ENCODE assay signal across 25 cellular contexts in the genomic region with DNA sequence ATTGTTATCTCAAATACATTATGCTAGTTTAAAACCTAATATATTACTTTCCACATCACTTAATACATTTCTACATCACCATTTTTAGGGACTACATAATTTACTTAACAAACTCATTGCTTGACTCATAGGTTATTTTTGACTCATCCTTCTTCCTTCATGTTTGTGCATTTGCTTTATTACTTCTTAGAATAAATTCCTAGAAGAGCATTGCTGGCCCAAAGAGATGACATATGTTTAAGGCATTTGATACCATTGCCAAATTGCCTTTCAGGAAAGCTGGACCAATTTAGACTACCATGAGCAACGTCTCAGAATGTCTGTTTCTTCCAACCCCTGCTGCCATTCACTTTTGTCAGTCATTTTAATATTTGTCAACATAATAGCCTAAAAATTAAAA.
A peak's percentile ranks its signal among the peaks of the same experiment; 100 is the strongest.
DNase-seq lines count a peak whose midpoint lies in the region; ATAC-seq, FAIRE-seq and TF ChIP-seq lines count a peak whose summit lies in the region.
"Had no signal": no experiment of that assay in that cellular context is flagged by ENCODE, and none has a peak within 500 bp of the region (broad histone marks: within the 10 kb centered on the region; RNA-seq: fewer than 3 reads in every experiment).

No MANE protein-coding gene starts in this region.

- H3K4me1 ChIP-seq in A549 (no peaks in the 10 kb centered on the region), SK-N-SH (ENCODE audit: control insufficient read depth in 1 of 2, insufficient read depth in 2 of 2, low read depth in 1 of 2, low read length in 1 of 2) (no peaks in the 10 kb centered on the region), suprapubic skin (no peaks in the 10 kb centered on the region)
- H3K4me1 ChIP-seq: body of pancreas, colonic mucosa, uterus had no signal

- no peak overlapping the region for H3K9ac ChIP-seq in SK-N-SH

- CTCF ChIA-PET in A549 (lab: Yijun Ruan, JAX) (no interaction called here), SK-N-SH (lab: Yijun Ruan, JAX) (no interaction called here)

- no peaks in the 10 kb centered on the region for H3K36me3 ChIP-seq in SK-N-SH (replicated peaks in 1 of 2; ENCODE audit: control insufficient read depth in 1 of 2, insufficient read depth in 2 of 2, low read length in 1 of 2)
- H3K36me3 ChIP-seq in suprapubic skin, result no peaks in the 10 kb centered on the region
- H3K36me3 ChIP-seq: colonic mucosa, uterus had no signal

- H3K9me3 ChIP-seq in A549 (no peaks in the 10 kb centered on the region), SK-N-SH (no peaks in the 10 kb centered on the region), suprapubic skin (no peaks in the 10 kb centered on the region)
- H3K9me3 ChIP-seq: body of pancreas, colonic mucosa, uterus had no signal

- no peak overlapping the region for H2AFZ ChIP-seq in SK-N-SH (ENCODE audit: low read depth)
- H2AFZ ChIP-seq: PC-9 had no signal

- H3K4me3 ChIP-seq in A549, result no peak overlapping the region
- H3K4me3 ChIP-seq in SK-N-SH (ENCODE audit: low read depth in 2 of 2, low read length in 1 of 2), result no peak overlapping the region
- H3K4me3 ChIP-seq in fibroblast of mammary gland (ENCODE audit: control insufficient read depth, low read depth, low read length), result no peak overlapping the region
- H3K4me3 ChIP-seq in suprapubic skin, result no peak overlapping the region
- H3K4me3 ChIP-seq: body of pancreas, colonic mucosa, PC-9, uterus had no signal

- TF ChIP-seq RAD21 in A549 (conservative IDR thresholded peaks at IDR 0.05 in 1 of 2, IDR thresholded peaks at IDR 0.05 in 1 of 2), result no peak
- TF ChIP-seq RAD21 in SK-N-SH (IDR thresholded peaks at IDR 0.05; ENCODE audit: low read length), result no peak

- peak in 1 of 2 experiments; percentile 7 for DNase-seq in A549 (ENCODE audit: low read depth in 1 of 2, low spot score in 1 of 2)
- DNase-seq in HS-5 (ENCODE audit: low read depth), result peak; percentile 83
- DNase-seq in SK-N-SH, result no peak
- peak; percentile 59 for DNase-seq in fibroblast of mammary gland (ENCODE audit: low read depth)
- DNase-seq in stimulated activated CD4-positive, alpha-beta T cell treated with anti-CD3 and anti-CD28 coated beads, Interleukin-2, amount 100 ng/mL, for 48 hours, result no peak
- DNase-seq in suprapubic skin (ENCODE audit: low spot score in 2 of 2), result no peak
- DNase-seq: activated CD4-positive, CD25-positive, alpha-beta regulatory T cell; activated CD8-positive, alpha-beta T cell treated with anti-CD3 and anti-CD28 coated beads for 36 hours; activated naive CD4-positive, alpha-beta T cell treated with anti-CD3 and anti-CD28 coated beads for 36 hours; activated T-cell treated with anti-CD3 and anti-CD28 coated beads, Interleukin-2, amount 50 U/mL, for 24 hours; body of pancreas; CD4-positive, CD25-positive, alpha-beta regulatory T cell; colonic mucosa; DMS53; foreskin melanocyte; HCEC 1CT; KBM-7; natural killer cell; NCI-H2081 treated with DMSO at 0.1 percent for 48 hours; NCI-H69; PC-9; small intestine; uterus had no signal

- H3K27ac ChIP-seq in A549 (no peak overlapping the region), SK-N-SH (ENCODE audit: low read depth in 2 of 2, low read length in 1 of 2) (no peak overlapping the region), suprapubic skin (no peak overlapping the region)
- H3K27ac ChIP-seq: body of pancreas, colonic mucosa, PC-9, uterus had no signal

- peaks cover 10% of the 10 kb centered on the region for H3F3A ChIP-seq in SK-N-SH (replicated peaks; ENCODE audit: insufficient read depth)

- no peaks in the 10 kb centered on the region for H3K9me2 ChIP-seq in SK-N-SH

- TF ChIP-seq CTCF in A549 (IDR thresholded peaks at IDR 0.05) (no peak), SK-N-SH (IDR thresholded peaks at IDR 0.05) (no peak), fibroblast of mammary gland (conservative IDR thresholded peaks at IDR 0.05; ENCODE audit: control insufficient read depth, insufficient read depth, low read depth, low read length) (no peak), suprapubic skin (IDR thresholded peaks at IDR 0.05) (no peak)

- POLR2A ChIA-PET in A549 (lab: Yijun Ruan, JAX) (no interaction called here), SK-N-SH (lab: Yijun Ruan, JAX) (no interaction called here)

- WGBS in A549 (ENCODE audit: missing lambda C conversion rate), result 0% methylated on average over 1 of the region's 1 CpG
- 4% methylated on average over 1 of the region's 1 CpG for WGBS in SK-N-SH (ENCODE audit: low lambda C conversion rate)
- WGBS in suprapubic skin, result 0% methylated on average over 1 of the region's 1 CpG

- no peaks in the 10 kb centered on the region for H3K79me2 ChIP-seq in SK-N-SH (ENCODE audit: insufficient read depth)

- no peak overlapping the region for H3K4me2 ChIP-seq in A549
- no peak overlapping the region for H3K4me2 ChIP-seq in SK-N-SH
- H3K4me2 ChIP-seq: PC-9 had no signal

- FAIRE-seq in A549 (lab: Jason Lieb, UNC), result no peak
- FAIRE-seq: small intestine had no signal

- peak in 1 of 2 experiments; percentile 19; a peak in 1 of 6 replicates for ATAC-seq in A549
- no peak for ATAC-seq in HG03175 (IDR thresholded peaks at IDR 0.05; ENCODE audit: unreplicated experiment)
- no peak for ATAC-seq in GM18909 (IDR thresholded peaks at IDR 0.05; ENCODE audit: poor library complexity, unreplicated experiment)
- ATAC-seq: activated CD8-positive, alpha-beta T cell treated with anti-CD3 and anti-CD28 coated beads for 36 hours; body of pancreas; natural killer cell had no signal

- TF ChIP-seq POLR2A in A549 (IDR thresholded peaks at IDR 0.05; ENCODE audit: low read length), result no peak
- TF ChIP-seq POLR2A in suprapubic skin (IDR thresholded peaks at IDR 0.05), result no peak

- H3K27me3 ChIP-seq in SK-N-SH (ENCODE audit: insufficient read depth) (no peaks in the 10 kb centered on the region), suprapubic skin (no peaks in the 10 kb centered on the region)
- H3K27me3 ChIP-seq: body of pancreas, colonic mucosa, uterus had no signal

- TF ChIP-seq EP300 in A549 (IDR thresholded peaks at IDR 0.05), result no peak
- no peak for TF ChIP-seq EP300 in SK-N-SH (IDR thresholded peaks at IDR 0.05; ENCODE audit: borderline replicate concordance in 1 of 2, low read depth in 1 of 2, low read length in 1 of 2)
- no peak for TF ChIP-seq EP300 in suprapubic skin (IDR thresholded peaks at IDR 0.05)

- H4K20me1 ChIP-seq in SK-N-SH (ENCODE audit: insufficient read depth), result no peaks in the 10 kb centered on the region

TF ChIP-seq in A549, 52 proteins besides CTCF, POLR2A, EP300 and RAD21:
- TF ChIP-seq KDM5A (IDR thresholded peaks at IDR 0.05) (no peak), HDAC2 (IDR thresholded peaks at IDR 0.05) (no peak), JUNB (IDR thresholded peaks at IDR 0.05) (peak; percentile 68), FOSL2 (IDR thresholded peaks at IDR 0.05) (no peak), FOSL2 (CRISPR knock-in tag; IDR thresholded peaks at IDR 0.05) (peak; percentile 23)

TF ChIP-seq in SK-N-SH, 30 proteins besides CTCF, POLR2A, EP300 and RAD21 (continues in another document):
- TF ChIP-seq FOXJ3 (CRISPR knock-in tag; IDR thresholded peaks at IDR 0.05) (no peak), FOXM1 (IDR thresholded peaks at IDR 0.05; ENCODE audit: low read depth) (no peak), FOSL2 (IDR thresholded peaks at IDR 0.05; ENCODE audit: borderline replicate concordance, low read depth) (peak; percentile 33; the same call in 1 of the 2 replicates), JUND (IDR thresholded peaks at IDR 0.05) (peak; percentile 29; the same call in 1 of the 2 replicates), POLR2AphosphoS5 (IDR thresholded peaks at IDR 0.05; ENCODE audit: low read depth, low read length) (no peak), GATA2 (CRISPR knock-in tag; IDR thresholded peaks at IDR 0.05) (no peak), SMC3 (IDR thresholded peaks at IDR 0.05; ENCODE audit: low read depth, low read length) (no peak), MEF2A (IDR thresholded peaks at IDR 0.05; ENCODE audit: borderline replicate concordance, low read depth) (peak; percentile 47; the same call in 1 of the 2 replicates), NRF1 (IDR thresholded peaks at IDR 0.05; ENCODE audit: low read depth, low read length) (no peak), MXI1 (IDR thresholded peaks at IDR 0.05; ENCODE audit: low read depth, low read length) (no peak), NFIC (IDR thresholded peaks at IDR 0.05; ENCODE audit: borderline replicate concordance) (peak; percentile 41; the same call in 1 of the 2 replicates), EZH2phosphoT487 (IDR thresholded peaks at IDR 0.05; ENCODE audit: borderline replicate concordance, low read depth) (no peak), GABPA (IDR thresholded peaks at IDR 0.05; ENCODE audit: low read depth) (no peak), RXRA (IDR thresholded peaks at IDR 0.05; ENCODE audit: borderline replicate concordance, low read depth) (no peak)
- TF ChIP-seq, protein P1, sequence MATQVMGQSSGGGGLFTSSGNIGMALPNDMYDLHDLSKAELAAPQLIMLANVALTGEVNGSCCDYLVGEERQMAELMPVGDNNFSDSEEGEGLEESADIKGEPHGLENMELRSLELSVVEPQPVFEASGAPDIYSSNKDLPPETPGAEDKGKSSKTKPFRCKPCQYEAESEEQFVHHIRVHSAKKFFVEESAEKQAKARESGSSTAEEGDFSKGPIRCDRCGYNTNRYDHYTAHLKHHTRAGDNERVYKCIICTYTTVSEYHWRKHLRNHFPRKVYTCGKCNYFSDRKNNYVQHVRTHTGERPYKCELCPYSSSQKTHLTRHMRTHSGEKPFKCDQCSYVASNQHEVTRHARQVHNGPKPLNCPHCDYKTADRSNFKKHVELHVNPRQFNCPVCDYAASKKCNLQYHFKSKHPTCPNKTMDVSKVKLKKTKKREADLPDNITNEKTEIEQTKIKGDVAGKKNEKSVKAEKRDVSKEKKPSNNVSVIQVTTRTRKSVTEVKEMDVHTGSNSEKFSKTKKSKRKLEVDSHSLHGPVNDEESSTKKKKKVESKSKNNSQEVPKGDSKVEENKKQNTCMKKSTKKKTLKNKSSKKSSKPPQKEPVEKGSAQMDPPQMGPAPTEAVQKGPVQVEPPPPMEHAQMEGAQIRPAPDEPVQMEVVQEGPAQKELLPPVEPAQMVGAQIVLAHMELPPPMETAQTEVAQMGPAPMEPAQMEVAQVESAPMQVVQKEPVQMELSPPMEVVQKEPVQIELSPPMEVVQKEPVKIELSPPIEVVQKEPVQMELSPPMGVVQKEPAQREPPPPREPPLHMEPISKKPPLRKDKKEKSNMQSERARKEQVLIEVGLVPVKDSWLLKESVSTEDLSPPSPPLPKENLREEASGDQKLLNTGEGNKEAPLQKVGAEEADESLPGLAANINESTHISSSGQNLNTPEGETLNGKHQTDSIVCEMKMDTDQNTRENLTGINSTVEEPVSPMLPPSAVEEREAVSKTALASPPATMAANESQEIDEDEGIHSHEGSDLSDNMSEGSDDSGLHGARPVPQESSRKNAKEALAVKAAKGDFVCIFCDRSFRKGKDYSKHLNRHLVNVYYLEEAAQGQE (IDR thresholded peaks at IDR 0.05; ENCODE audit: low read depth, low read length), result no peak
- TF ChIP-seq, protein P2, sequence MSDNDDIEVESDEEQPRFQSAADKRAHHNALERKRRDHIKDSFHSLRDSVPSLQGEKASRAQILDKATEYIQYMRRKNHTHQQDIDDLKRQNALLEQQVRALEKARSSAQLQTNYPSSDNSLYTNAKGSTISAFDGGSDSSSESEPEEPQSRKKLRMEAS (IDR thresholded peaks at IDR 0.05; ENCODE audit: low read depth), result no peak

Comparison
In these comparisons a context has a peak if more than half of its experiments do, and no peak if none do; other contexts are left out.
1. DNase-seq: peak in HS-5 (single experiment) and fibroblast of mammary gland (single experiment); none in SK-N-SH (single experiment), stimulated activated CD4-positive, alpha-beta T cell treated with anti-CD3 and anti-CD28 coated beads, Interleukin-2, amount 100 ng/mL, for 48 hours (0 of 2) and suprapubic skin (0 of 2).